Comparison of ENCODE assay signal across 17 cellular contexts in the genomic region with DNA sequence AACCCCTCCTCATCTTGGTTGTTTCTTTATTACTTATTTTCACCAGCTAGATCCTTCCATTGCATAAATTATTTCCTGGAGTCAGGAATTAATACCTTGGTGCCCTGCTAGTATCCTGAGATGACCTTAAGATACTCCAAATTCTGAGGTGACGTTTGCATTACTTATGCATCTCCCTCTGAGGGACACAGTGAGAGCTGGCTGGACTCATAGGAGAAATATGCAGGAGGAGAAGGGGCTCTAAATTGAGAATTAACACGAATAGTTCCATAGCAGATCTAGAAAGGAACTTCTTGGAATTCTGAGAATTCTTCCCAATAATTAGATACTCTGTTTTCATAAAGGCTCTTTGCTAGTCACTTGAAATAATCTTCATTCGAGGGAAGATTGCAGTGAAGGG.
A peak's percentile ranks its signal among the peaks of the same experiment; 100 is the strongest.
DNase-seq lines count a peak whose midpoint lies in the region; ATAC-seq and TF ChIP-seq lines count a peak whose summit lies in the region.
"Had no signal": no experiment of that assay in that cellular context is flagged by ENCODE, and none has a peak within 500 bp of the region (broad histone marks: within the 10 kb centered on the region; RNA-seq: fewer than 3 reads in every experiment).

No MANE protein-coding gene starts in this region.

- no peak for TF ChIP-seq POLR2A in GM18505 (IDR thresholded peaks at IDR 0.05; ENCODE audit: borderline replicate concordance, extremely low read depth, insufficient read depth, insufficient read length)

- no peaks in the 10 kb centered on the region for H3K36me3 ChIP-seq in BJ (ENCODE audit: control insufficient read depth, insufficient read depth, low read length)
- H3K36me3 ChIP-seq in brain microvascular endothelial cell (replicated peaks) = no peaks in the 10 kb centered on the region
- H3K36me3 ChIP-seq: BLaER1 treated with 17β-estradiol and CSF1 and Interleukin-3, amounts not matched to agents 10 nM and 100 nM had no signal

- H3K27ac ChIP-seq in brain microvascular endothelial cell = no peak overlapping the region
- H3K27ac ChIP-seq: BLaER1 treated with 17β-estradiol and CSF1 and Interleukin-3, amounts not matched to agents 10 nM and 100 nM had no signal

- no peak for ATAC-seq in GM18505 (IDR thresholded peaks at IDR 0.05; ENCODE audit: unreplicated experiment)

- H3K4me1 Mint-ChIP-seq in osteocyte (ENCODE audit: unreplicated experiment) = peaks cover 21% of the 10 kb centered on the region

- H3K9me3 Mint-ChIP-seq in osteocyte (ENCODE audit: unreplicated experiment) = peaks cover 16% of the 10 kb centered on the region

- DNase-seq in BJ (ENCODE audit: low read depth) = peak; percentile 30
- peak; percentile 30 for DNase-seq in HS-27A (ENCODE audit: low read depth)
- peak; percentile 7 for DNase-seq in brain microvascular endothelial cell
- no peak for DNase-seq in osteocyte (ENCODE audit: extremely low spot score, unreplicated experiment)
- no peak for DNase-seq in stimulated activated CD4-positive, alpha-beta T cell treated with anti-CD3 and anti-CD28 coated beads, Interleukin-15, amount 100 ng/mL, for 24 hours
- DNase-seq in ACHN = no peak
- no peak for DNase-seq in islet precursor cell
- DNase-seq: HCEC 1CT; NCI-H187; NCI-H2171; NCI-H446; NCI-H69; NK-92 treated with Interleukin-12 subunit alpha and Interleukin-12 subunit beta, amount 100 ng/mL, for 24 hours; RPMI8226; SIG-M5 had no signal

- TF ChIP-seq CTCF in BJ (IDR thresholded peaks at IDR 0.05; ENCODE audit: insufficient read depth, low read depth, low read length) = no peak
- no peak for TF ChIP-seq CTCF in brain microvascular endothelial cell (IDR thresholded peaks at IDR 0.05; ENCODE audit: low read depth, low read length, missing control alignments)
- TF ChIP-seq CTCF in osteocyte (IDR thresholded peaks at IDR 0.05) = no peak

- no peak overlapping the region for H3K4me3 Mint-ChIP-seq in osteocyte (ENCODE audit: unreplicated experiment)

- peak overlapping the region; percentile 69 for H3K27ac Mint-ChIP-seq in osteocyte (ENCODE audit: unreplicated experiment)

- H3K4me3 ChIP-seq in BJ (ENCODE audit: low read depth, low read length) = no peak overlapping the region
- no peak overlapping the region for H3K4me3 ChIP-seq in brain microvascular endothelial cell (ENCODE audit: low read depth, low read length)
- H3K4me3 ChIP-seq: BLaER1 treated with 17β-estradiol and CSF1 and Interleukin-3, amounts not matched to agents 10 nM and 100 nM had no signal

- H3K27me3 Mint-ChIP-seq in osteocyte (ENCODE audit: unreplicated experiment) = no peaks in the 10 kb centered on the region

- CTCF ChIA-PET in BJ (lab: Yijun Ruan, JAX) = no interaction called here

- POLR2A ChIA-PET in BJ (lab: Charles Lee) = no interaction called here

- H3K27me3 ChIP-seq in BJ (ENCODE audit: control insufficient read depth, insufficient read depth, low read length) (no peaks in the 10 kb centered on the region), brain microvascular endothelial cell (replicated peaks) (no peaks in the 10 kb centered on the region)
- H3K27me3 ChIP-seq: BLaER1 treated with 17β-estradiol and CSF1 and Interleukin-3, amounts not matched to agents 10 nM and 100 nM had no signal

- in situ Hi-C loops in brain microvascular endothelial cell (cut with HindIII; ENCODE audit: low pct_ligation_motif_present, low sequenced_read_pairs) (no loop called here), ACHN (cut with HindIII; ENCODE audit: low pct_ligation_motif_present, low pct_unique_long_range_greater_than_20kb, low sequenced_read_pairs) (no loop called here)

- H3K36me3 Mint-ChIP-seq in osteocyte (ENCODE audit: unreplicated experiment) = peaks cover 1% of the 10 kb centered on the region

Comparison
In these comparisons a context has a peak if more than half of its experiments do, and no peak if none do; other contexts are left out.
1. DNase-seq: peak in BJ (single experiment), HS-27A (single experiment) and brain microvascular endothelial cell (single experiment); none in osteocyte (single experiment), stimulated activated CD4-positive, alpha-beta T cell treated with anti-CD3 and anti-CD28 coated beads, Interleukin-15, amount 100 ng/mL, for 24 hours (single experiment), ACHN (single experiment) and islet precursor cell (single experiment).